In genomic region chr10:102055647-102056419, GRCh38 we compare ENCODE assay signal across 1 cellular context.
TF ChIP-seq lines count a peak whose summit lies in the region.

A gene with protein sequence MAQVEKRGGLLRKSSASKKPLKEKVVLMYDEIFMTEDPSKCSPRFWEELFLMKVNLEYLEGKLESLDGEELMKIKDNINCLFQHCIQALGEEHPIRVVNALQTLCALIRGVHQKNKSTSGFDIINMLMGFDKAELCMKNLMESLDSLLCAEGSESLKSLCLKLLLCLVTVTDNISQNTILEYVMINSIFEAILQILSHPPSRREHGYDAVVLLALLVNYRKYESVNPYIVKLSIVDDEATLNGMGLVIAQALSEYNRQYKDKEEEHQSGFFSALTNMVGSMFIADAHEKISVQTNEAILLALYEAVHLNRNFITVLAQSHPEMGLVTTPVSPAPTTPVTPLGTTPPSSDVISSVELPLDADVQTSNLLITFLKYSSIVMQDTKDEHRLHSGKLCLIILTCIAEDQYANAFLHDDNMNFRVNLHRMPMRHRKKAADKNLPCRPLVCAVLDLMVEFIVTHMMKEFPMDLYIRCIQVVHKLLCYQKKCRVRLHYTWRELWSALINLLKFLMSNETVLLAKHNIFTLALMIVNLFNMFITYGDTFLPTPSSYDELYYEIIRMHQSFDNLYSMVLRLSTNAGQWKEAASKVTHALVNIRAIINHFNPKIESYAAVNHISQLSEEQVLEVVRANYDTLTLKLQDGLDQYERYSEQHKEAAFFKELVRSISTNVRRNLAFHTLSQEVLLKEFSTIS (minus strand): TSS chr10:102056173. CDS start chr10:102040114, 16,059 bp downstream.

TF ChIP-seq in SK-N-SH, 30 proteins besides CTCF, POLR2A, EP300 and RAD21 (continued from another document):
- 0 out of 2 replicates have a peak, but pooled peaks have one; percentile 17 for TF ChIP-seq NRF1 (IDR thresholded peaks at IDR 0.05; ENCODE audit: low read depth, low read length)
- TF ChIP-seq, protein P1, sequence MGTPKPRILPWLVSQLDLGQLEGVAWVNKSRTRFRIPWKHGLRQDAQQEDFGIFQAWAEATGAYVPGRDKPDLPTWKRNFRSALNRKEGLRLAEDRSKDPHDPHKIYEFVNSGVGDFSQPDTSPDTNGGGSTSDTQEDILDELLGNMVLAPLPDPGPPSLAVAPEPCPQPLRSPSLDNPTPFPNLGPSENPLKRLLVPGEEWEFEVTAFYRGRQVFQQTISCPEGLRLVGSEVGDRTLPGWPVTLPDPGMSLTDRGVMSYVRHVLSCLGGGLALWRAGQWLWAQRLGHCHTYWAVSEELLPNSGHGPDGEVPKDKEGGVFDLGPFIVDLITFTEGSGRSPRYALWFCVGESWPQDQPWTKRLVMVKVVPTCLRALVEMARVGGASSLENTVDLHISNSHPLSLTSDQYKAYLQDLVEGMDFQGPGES (IDR thresholded peaks at IDR 0.05; ENCODE audit: low read depth, low read length), result no peak
- TF ChIP-seq, protein P2, sequence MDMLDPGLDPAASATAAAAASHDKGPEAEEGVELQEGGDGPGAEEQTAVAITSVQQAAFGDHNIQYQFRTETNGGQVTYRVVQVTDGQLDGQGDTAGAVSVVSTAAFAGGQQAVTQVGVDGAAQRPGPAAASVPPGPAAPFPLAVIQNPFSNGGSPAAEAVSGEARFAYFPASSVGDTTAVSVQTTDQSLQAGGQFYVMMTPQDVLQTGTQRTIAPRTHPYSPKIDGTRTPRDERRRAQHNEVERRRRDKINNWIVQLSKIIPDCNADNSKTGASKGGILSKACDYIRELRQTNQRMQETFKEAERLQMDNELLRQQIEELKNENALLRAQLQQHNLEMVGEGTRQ (IDR thresholded peaks at IDR 0.05; ENCODE audit: borderline replicate concordance, low read depth, low read length), result no peak
- TF ChIP-seq REST (IDR thresholded peaks at IDR 0.05; ENCODE audit: low read depth, low read length), result no peak
- TF ChIP-seq RXRA (IDR thresholded peaks at IDR 0.05; ENCODE audit: borderline replicate concordance, low read depth), result no peak
- TF ChIP-seq SIN3A (IDR thresholded peaks at IDR 0.05; ENCODE audit: borderline replicate concordance, low read depth, low read length), result peak; percentile 89
- TF ChIP-seq GABPA (IDR thresholded peaks at IDR 0.05; ENCODE audit: low read depth), result peak; percentile 47
